ENCODE assay signal across 18 cellular contexts in genomic region chr18:39636931-39637330, GRCh38.
DNase-seq lines count a peak whose midpoint lies in the region; ATAC-seq, FAIRE-seq and TF ChIP-seq lines count a peak whose summit lies in the region.
"Had no signal": no experiment of that assay in that cellular context is flagged by ENCODE, and none has a peak within 500 bp of the region (broad histone marks: within the 10 kb centered on the region; RNA-seq: fewer than 3 reads in every experiment).

No MANE protein-coding gene starts in this region.

- POLR2A ChIA-PET in HepG2 (lab: Yijun Ruan, JAX): no interaction called here

- TF ChIP-seq EP300 in HepG2 (IDR thresholded peaks at IDR 0.05; ENCODE audit: low read depth in 2 of 2, low read length in 2 of 2) (no peak), HepG2 (CRISPR knock-in tag; IDR thresholded peaks at IDR 0.05; ENCODE audit: borderline replicate concordance) (no peak), sigmoid colon (IDR thresholded peaks at IDR 0.05) (no peak)

- H3K27me3 ChIP-seq in HepG2 (ENCODE audit: control insufficient read depth in 1 of 2, insufficient read depth in 2 of 2, low read length in 2 of 2) (no peaks in the 10 kb centered on the region), right lobe of liver (no peaks in the 10 kb centered on the region), sigmoid colon (no peaks in the 10 kb centered on the region)
- H3K27me3 ChIP-seq: BLaER1 treated with 17β-estradiol and CSF1 and Interleukin-3, amounts not matched to agents 10 nM and 100 nM had no signal

- intact Hi-C loops in HepG2 (cut with micrococcal nuclease; ENCODE audit: unreplicated experiment) (loop anchor here (5.0 to 10.0 kb wide), 2 partner anchors 125 to 158 kb away; no protein-coding TSS in a partner anchor), right lobe of liver (cut with DNase I) (no loop called here), sigmoid colon (cut with DNase I) (no loop called here)

- TF ChIP-seq CTCF in HepG2 (CRISPR knock-in tag; IDR thresholded peaks at IDR 0.05) (no peak), right lobe of liver (IDR thresholded peaks at IDR 0.05) (no peak), VCaP (conservative IDR thresholded peaks at IDR 0.05) (no peak), sigmoid colon (IDR thresholded peaks at IDR 0.05) (no peak)

- no peaks in the 10 kb centered on the region for H3K9me3 ChIP-seq in HepG2 (ENCODE audit: low read length)
- H3K9me3 ChIP-seq in right lobe of liver: no peaks in the 10 kb centered on the region
- no peaks in the 10 kb centered on the region for H3K9me3 ChIP-seq in sigmoid colon
- H3K9me3 ChIP-seq: A549; BLaER1 treated with 17β-estradiol and CSF1 and Interleukin-3, amounts not matched to agents 10 nM and 100 nM; Caco-2 had no signal

- peak overlapping the region; percentile 36 for H3K27ac ChIP-seq in HepG2 (ENCODE audit: extremely low read length, insufficient read depth, low read length)
- H3K27ac ChIP-seq in right lobe of liver: no peak overlapping the region
- peak overlapping the region; percentile 5; the same call in 1 of the 2 replicates for H3K27ac ChIP-seq in VCaP
- H3K27ac ChIP-seq in sigmoid colon: no peak overlapping the region
- H3K27ac ChIP-seq: 22Rv1; A549; BLaER1 treated with 17β-estradiol and CSF1 and Interleukin-3, amounts not matched to agents 10 nM and 100 nM; C4-2B had no signal

- TF ChIP-seq RAD21 in HepG2 (CRISPR knock-in tag; IDR thresholded peaks at IDR 0.05): no peak

- CTCF ChIA-PET in HepG2 (lab: Yijun Ruan, JAX; ENCODE audit: low intra/inter-chr PET ratio, low total read pairs): no interaction called here

- DNase-seq in HepG2 (ENCODE audit: low spot score) (peak; percentile 48), right lobe of liver (no peak), sigmoid colon (no peak), T1000 (lab: John Stamatoyannopoulos, UW) (no peak)
- DNase-seq: AML-193; Caco-2; Calu3; CD4-positive, alpha-beta T cell; CD8-positive, alpha-beta T cell; DMS79 treated with DMSO at 0.1 percent for 48 hours; GF-D8 had no signal

- WGBS in HepG2 (ENCODE audit: low lambda C conversion rate): 0% methylated on average over 1 of the region's 1 CpG
- WGBS in right lobe of liver (ENCODE audit: insufficient coverage, low coverage, low lambda C conversion rate, missing lambda C conversion rate): 47% methylated on average over 1 of the region's 1 CpG
- 91 to 96% methylated on average over 1 of the region's 1 CpG for WGBS in sigmoid colon, 2 donors

- in situ Hi-C loops in HepG2 (cut with HindIII; ENCODE audit: extremely low pct_ligation_motif_present, low pct_unique_long_range_greater_than_20kb): no loop called here

- H3K9ac ChIP-seq in HepG2 (ENCODE audit: insufficient read depth, low read depth, low read length): no peak overlapping the region
- H3K9ac ChIP-seq: BLaER1 treated with 17β-estradiol and CSF1 and Interleukin-3, amounts not matched to agents 10 nM and 100 nM had no signal

- peak overlapping the region; percentile 25 for H3K4me2 ChIP-seq in HepG2 (ENCODE audit: low read depth, low read length)
- H3K4me2 ChIP-seq: A549; BLaER1 treated with 17β-estradiol and CSF1 and Interleukin-3, amounts not matched to agents 10 nM and 100 nM had no signal

- no peak overlapping the region for H2AFZ ChIP-seq in HepG2 (ENCODE audit: low read length)

- peak; percentile 86 for ATAC-seq in HepG2
- ATAC-seq in right lobe of liver: no peak
- ATAC-seq: A549; CD8-positive, alpha-beta T cell had no signal

- FAIRE-seq in HepG2 (lab: Jason Lieb, UNC): no peak
- FAIRE-seq: A549, GM12891, GM19239 had no signal

- H4K20me1 ChIP-seq in HepG2 (ENCODE audit: insufficient read depth, low read length): no peaks in the 10 kb centered on the region
- H4K20me1 ChIP-seq: BLaER1 treated with 17β-estradiol and CSF1 and Interleukin-3, amounts not matched to agents 10 nM and 100 nM had no signal

- TF ChIP-seq POLR2A in HepG2 (IDR thresholded peaks at IDR 0.05; ENCODE audit: insufficient read depth in 1 of 2, low read depth in 2 of 2, low read length in 2 of 2) (no peak), right lobe of liver (IDR thresholded peaks at IDR 0.05) (no peak), sigmoid colon (IDR thresholded peaks at IDR 0.05) (no peak)

- no peaks in the 10 kb centered on the region; a peak in 1 of 5 replicates for H3K36me3 ChIP-seq in HepG2 (replicated peaks in 1 of 2; ENCODE audit: control insufficient read depth in 1 of 2, insufficient read depth in 2 of 2, low read length in 2 of 2)
- H3K36me3 ChIP-seq in right lobe of liver: no peaks in the 10 kb centered on the region
- H3K36me3 ChIP-seq in sigmoid colon: no peaks in the 10 kb centered on the region
- H3K36me3 ChIP-seq: BLaER1 treated with 17β-estradiol and CSF1 and Interleukin-3, amounts not matched to agents 10 nM and 100 nM had no signal

- H3K4me1 ChIP-seq in HepG2 (ENCODE audit: insufficient read depth, low read length) (peaks cover 39% of the 10 kb centered on the region), right lobe of liver (no peaks in the 10 kb centered on the region), sigmoid colon (no peaks in the 10 kb centered on the region)
- H3K4me1 ChIP-seq: A549; BLaER1 treated with 17β-estradiol and CSF1 and Interleukin-3, amounts not matched to agents 10 nM and 100 nM; Caco-2 had no signal

- H3K79me2 ChIP-seq in HepG2 (ENCODE audit: insufficient read depth, low read length): no peaks in the 10 kb centered on the region

- H3K4me3 ChIP-seq in HepG2 (replicated peaks in 1 of 3; ENCODE audit: insufficient read depth in 1 of 3, low read depth in 2 of 3, low read length in 3 of 3): no peak overlapping the region
- no peak overlapping the region for H3K4me3 ChIP-seq in right lobe of liver
- H3K4me3 ChIP-seq in sigmoid colon: no peak overlapping the region
- H3K4me3 ChIP-seq: A549; BLaER1 treated with 17β-estradiol and CSF1 and Interleukin-3, amounts not matched to agents 10 nM and 100 nM had no signal

- BruUV-seq in HepG2 (replicated peaks; lab: Mats Ljungman, UMichigan): no TSS peak

TF ChIP-seq in HepG2, 621 proteins besides CTCF, POLR2A, EP300 and RAD21 (continues in another document):
- TF ChIP-seq FOXP1 (IDR thresholded peaks at IDR 0.05) (no peak), FOXP1 (CRISPR knock-in tag; IDR thresholded peaks at IDR 0.05) (peak; percentile 16; the same call in 1 of the 2 replicates), GATAD2A (CRISPR knock-in tag; IDR thresholded peaks at IDR 0.05) (0 out of 2 replicates have a peak, but pooled peaks have one; percentile 19), ZNF512B (CRISPR knock-in tag; IDR thresholded peaks at IDR 0.05; ENCODE audit: borderline replicate concordance) (no peak), HNF4G (IDR thresholded peaks at IDR 0.05; ENCODE audit: borderline replicate concordance, low read depth, low read length) (peak; percentile 69), HNF4G (CRISPR knock-in tag; IDR thresholded peaks at IDR 0.05; ENCODE audit: borderline replicate concordance, low read depth) (no peak)

Comparison
In these comparisons a context has a peak if more than half of its experiments do, and no peak if none do; other contexts are left out.
1. H3K27ac ChIP-seq: peak in HepG2 (single experiment) and VCaP (single experiment); none in right lobe of liver (0 of 3) and sigmoid colon (0 of 4).